8 cellular contexts compared by ENCODE assay signal in the genomic region with DNA sequence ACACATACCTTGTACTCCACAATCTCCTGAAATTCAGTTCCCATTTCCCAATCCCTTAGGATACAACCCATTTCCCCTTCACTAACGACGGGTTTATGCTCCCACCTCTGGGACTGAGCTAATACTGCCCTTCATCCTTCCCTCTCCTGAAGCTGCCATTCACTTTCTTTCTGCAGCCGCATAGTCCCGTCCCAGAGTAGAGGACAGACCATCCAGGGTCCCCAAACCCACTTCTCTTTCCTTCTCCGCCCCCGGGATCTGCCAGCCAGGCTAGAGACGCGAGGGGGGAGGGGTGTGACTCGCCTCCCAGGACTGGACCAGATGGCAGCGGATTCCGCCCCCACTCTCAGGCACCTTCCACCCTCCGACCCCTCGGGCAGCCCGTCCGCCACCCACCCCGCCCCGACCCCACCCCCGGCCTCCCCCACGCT. TPM values are rescaled to one million over a fixed set of nuclear protein-coding genes. Genes with fewer than 3 reads are reported as not detected.
DNase-seq lines count a peak whose midpoint lies in the region; ATAC-seq and TF ChIP-seq lines count a peak whose summit lies in the region.

No MANE protein-coding gene starts in this region.

- DNase-seq in C1 segment of cervical spinal cord (lab: John Stamatoyannopoulos, UW) (peak in 12 of 14 donors; percentile 16 to 65 (median 49)), LHCN-M2 (ENCODE audit: low read depth) (peak; percentile 12), mesothelial cell of epicardium (ENCODE audit: low spot score in 2 of 2, unreplicated experiment in 2 of 2) (peak; percentile 19 to 55), GM13977 (ENCODE audit: low spot score) (no peak)
- DNase-seq in activated CD4-positive, alpha-beta T cell treated with anti-CD3 and anti-CD28 coated beads, Interleukin-2, amount 10 ng/mL, durations not matched to agents 7 days and 5 days = peak; percentile 33
- DNase-seq in effector memory CD8-positive, alpha-beta T cell = peak in 1 of 3 experiments; percentile 7
- DNase-seq in stimulated activated CD8-positive, alpha-beta memory T cell treated with anti-CD3 and anti-CD28 coated beads, Interleukin-7, amount 100 ng/mL, for 4 hours (ENCODE audit: low read depth in 2 of 2) = peak; percentile 1 to 14

- no peak for TF ChIP-seq CTCF in mesothelial cell of epicardium (IDR thresholded peaks at IDR 0.05; ENCODE audit: unreplicated experiment)
- TF ChIP-seq CTCF in GM13977 (IDR thresholded peaks at IDR 0.05; ENCODE audit: extremely low read depth, insufficient read depth, missing control alignments) = no peak

- ATAC-seq in GM21423 (IDR thresholded peaks at IDR 0.05; ENCODE audit: unreplicated experiment) = peak; percentile 16
- no peak for ATAC-seq in effector memory CD8-positive, alpha-beta T cell (replicated peaks)

- CTCF ChIA-PET in activated CD4-positive, alpha-beta T cell treated with anti-CD3 and anti-CD28 coated beads, Interleukin-2, amount 10 ng/mL, durations not matched to agents 7 days and 5 days (lab: Charles Lee) = interaction anchor here (1.0 kb wide), 1 partner anchor 23 kb away, joined by 3 read pairs; no protein-coding TSS in a partner anchor

- POLR2A ChIA-PET in activated CD4-positive, alpha-beta T cell treated with anti-CD3 and anti-CD28 coated beads, Interleukin-2, amount 10 ng/mL, durations not matched to agents 7 days and 5 days (lab: Charles Lee) = no interaction called here

- H3K36me3 Mint-ChIP-seq in activated CD4-positive, alpha-beta T cell treated with anti-CD3 and anti-CD28 coated beads, Interleukin-2, amount 10 ng/mL, durations not matched to agents 7 days and 5 days (ENCODE audit: low read depth) = peaks cover 8% of the 10 kb centered on the region
- peaks cover 12% of the 10 kb centered on the region for H3K36me3 Mint-ChIP-seq in effector memory CD8-positive, alpha-beta T cell (ENCODE audit: insufficient read depth)
- peaks cover 2% of the 10 kb centered on the region for H3K36me3 Mint-ChIP-seq in mesothelial cell of epicardium

- peak overlapping the region; percentile 87 for H3K27ac Mint-ChIP-seq in activated CD4-positive, alpha-beta T cell treated with anti-CD3 and anti-CD28 coated beads, Interleukin-2, amount 10 ng/mL, durations not matched to agents 7 days and 5 days
- peak overlapping the region; percentile 9 to 95 for H3K27ac Mint-ChIP-seq in effector memory CD8-positive, alpha-beta T cell
- peak overlapping the region; percentile 66 for H3K27ac Mint-ChIP-seq in mesothelial cell of epicardium

- no peaks in the 10 kb centered on the region for H3K9me3 Mint-ChIP-seq in activated CD4-positive, alpha-beta T cell treated with anti-CD3 and anti-CD28 coated beads, Interleukin-2, amount 10 ng/mL, durations not matched to agents 7 days and 5 days
- H3K9me3 Mint-ChIP-seq in effector memory CD8-positive, alpha-beta T cell = no peaks in the 10 kb centered on the region
- H3K9me3 Mint-ChIP-seq in mesothelial cell of epicardium = no peaks in the 10 kb centered on the region

- H3K4me3 Mint-ChIP-seq in activated CD4-positive, alpha-beta T cell treated with anti-CD3 and anti-CD28 coated beads, Interleukin-2, amount 10 ng/mL, durations not matched to agents 7 days and 5 days = peak overlapping the region; percentile 86
- peak overlapping the region; percentile 93 to 95 for H3K4me3 Mint-ChIP-seq in effector memory CD8-positive, alpha-beta T cell
- H3K4me3 Mint-ChIP-seq in mesothelial cell of epicardium = peak overlapping the region; percentile 76

- in situ Hi-C loops in GM13977 (cut with MboI; ENCODE audit: low pct_unique_long_range_greater_than_20kb, low sequenced_read_pairs, unreplicated experiment) = no loop called here

- peaks cover 24% of the 10 kb centered on the region for H3K4me1 Mint-ChIP-seq in activated CD4-positive, alpha-beta T cell treated with anti-CD3 and anti-CD28 coated beads, Interleukin-2, amount 10 ng/mL, durations not matched to agents 7 days and 5 days
- H3K4me1 Mint-ChIP-seq in effector memory CD8-positive, alpha-beta T cell (ENCODE audit: low read depth in 2 of 2) = peaks cover 18 to 27% of the 10 kb centered on the region in 2 donors
- H3K4me1 Mint-ChIP-seq in mesothelial cell of epicardium = peaks cover 16% of the 10 kb centered on the region

- H3K27me3 Mint-ChIP-seq in activated CD4-positive, alpha-beta T cell treated with anti-CD3 and anti-CD28 coated beads, Interleukin-2, amount 10 ng/mL, durations not matched to agents 7 days and 5 days = no peaks in the 10 kb centered on the region
- H3K27me3 Mint-ChIP-seq in effector memory CD8-positive, alpha-beta T cell = no peaks in the 10 kb centered on the region
- no peaks in the 10 kb centered on the region for H3K27me3 Mint-ChIP-seq in mesothelial cell of epicardium (ENCODE audit: low read depth)

RNA-seq across cellular contexts. Expression of gene ABL2, which starts 0.7 kb away (rescaled TPM):
- 38.0 and 61.8 TPM in 2 replicates for total RNA-seq in LHCN-M2 (2014; rRNA removed)
- 36.1 TPM for polyA plus RNA-seq in LHCN-M2 (2012)
- 1 to 10 TPM; 7.5 to 8.2 TPM for total RNA-seq in activated CD4-positive, alpha-beta T cell treated with anti-CD3 and anti-CD28 coated beads, Interleukin-2, amount 10 ng/mL, durations not matched to agents 7 days and 5 days
- total RNA-seq in mesothelial cell of epicardium = 22.5 to 23.7 TPM (median 22.7 TPM) in 3 replicates
